ENCODE assay signal across 10 cellular contexts in genomic region chr6:82954937-82955577, GRCh38.
DNase-seq lines count a peak whose midpoint lies in the region; ATAC-seq and TF ChIP-seq lines count a peak whose summit lies in the region.
"Had no signal": no experiment of that assay in that cellular context is flagged by ENCODE, and none has a peak within 500 bp of the region (broad histone marks: within the 10 kb centered on the region; RNA-seq: fewer than 3 reads in every experiment).

No MANE protein-coding gene starts in this region.

- DNase-seq in SJSA1 (ENCODE audit: low read depth in 1 of 2, low spot score in 2 of 2) (peak in 1 of 2 experiments; percentile 36), osteocyte (ENCODE audit: extremely low spot score, unreplicated experiment) (no peak), NCI-H510A (lab: John Stamatoyannopoulos, UW) (no peak), BE2C (no peak), NCI-H1694 treated with DMSO at 0.1 percent for 48 hours (lab: John Stamatoyannopoulos, UW) (no peak)
- DNase-seq: activated T-cell treated with anti-CD3 and anti-CD28 coated beads, Interleukin-2, amount 50 U/mL, for 72 hours had no signal

- ATAC-seq in GM18907 (IDR thresholded peaks at IDR 0.05; ENCODE audit: unreplicated experiment) (peak; percentile 86), HG02981 (IDR thresholded peaks at IDR 0.05; ENCODE audit: unreplicated experiment) (peak; percentile 78), GM19023 (IDR thresholded peaks at IDR 0.05; ENCODE audit: unreplicated experiment) (no peak)
- ATAC-seq: activated T-cell treated with anti-CD3 and anti-CD28 coated beads, Interleukin-2, amount 50 U/mL, for 72 hours; K562 had no signal

- H3K4me1 Mint-ChIP-seq in osteocyte (ENCODE audit: unreplicated experiment) = peaks cover 51% of the 10 kb centered on the region

- H3K27me3 ChIP-seq in SJSA1 (replicated peaks) (no peaks in the 10 kb centered on the region), BE2C (no peaks in the 10 kb centered on the region)

- no peak for TF ChIP-seq CTCF in osteocyte (IDR thresholded peaks at IDR 0.05)
- no peak for TF ChIP-seq CTCF in BE2C (IDR thresholded peaks at IDR 0.05; ENCODE audit: low read depth, low read length)

- H3K4me1 ChIP-seq in SJSA1 (replicated peaks) = peaks cover 30% of the 10 kb centered on the region
- H3K4me1 ChIP-seq in BE2C = no peaks in the 10 kb centered on the region

- H3K9me3 ChIP-seq in SJSA1 (replicated peaks) (no peaks in the 10 kb centered on the region), BE2C (no peaks in the 10 kb centered on the region)

- H3K4me3 Mint-ChIP-seq in osteocyte (ENCODE audit: unreplicated experiment) = no peak overlapping the region
- H3K4me3 Mint-ChIP-seq: activated T-cell treated with anti-CD3 and anti-CD28 coated beads, Interleukin-2, amount 50 U/mL, for 72 hours had no signal

- no peak overlapping the region for H3K4me3 ChIP-seq in SJSA1
- no peak overlapping the region for H3K4me3 ChIP-seq in BE2C (ENCODE audit: low read depth, low read length)
- H3K4me3 ChIP-seq: K562 had no signal

- peak overlapping the region; percentile 56 for H3K27ac ChIP-seq in SJSA1

- peaks cover 2% of the 10 kb centered on the region for H3K36me3 Mint-ChIP-seq in osteocyte (ENCODE audit: unreplicated experiment)

- H3K36me3 ChIP-seq in SJSA1 = no peaks in the 10 kb centered on the region
- no peaks in the 10 kb centered on the region; the same call in 1 of the 2 replicates for H3K36me3 ChIP-seq in BE2C

- H3K27me3 Mint-ChIP-seq in osteocyte (ENCODE audit: unreplicated experiment) = no peaks in the 10 kb centered on the region

- peak overlapping the region; percentile 5 for H3K27ac Mint-ChIP-seq in osteocyte (ENCODE audit: unreplicated experiment)
- H3K27ac Mint-ChIP-seq: activated T-cell treated with anti-CD3 and anti-CD28 coated beads, Interleukin-2, amount 50 U/mL, for 72 hours had no signal

- peaks cover 5% of the 10 kb centered on the region for H3K9me3 Mint-ChIP-seq in osteocyte (ENCODE audit: unreplicated experiment)
